In genomic region chr15:36090276-36090946, GRCh38 we compare ENCODE assay signal across 20 cellular contexts.
DNase-seq lines count a peak whose midpoint lies in the region; ATAC-seq and TF ChIP-seq lines count a peak whose summit lies in the region.
"Had no signal": no experiment of that assay in that cellular context is flagged by ENCODE, and none has a peak within 500 bp of the region (broad histone marks: within the 10 kb centered on the region; RNA-seq: fewer than 3 reads in every experiment).

No MANE protein-coding gene starts in this region.

- POLR2A ChIA-PET in A673 (lab: Charles Lee; ENCODE audit: low non-redundant PET), result no interaction called here

- CTCF ChIA-PET in A673 (lab: Charles Lee), result no interaction called here

- no peaks in the 10 kb centered on the region for H3K4me1 Mint-ChIP-seq in natural killer cell

- no peak for ATAC-seq in natural killer cell
- ATAC-seq: HepG2, PC-3 had no signal

- H3K4me3 Mint-ChIP-seq in natural killer cell, result no peak overlapping the region
- H3K4me3 Mint-ChIP-seq: HFFc6 had no signal

- H3K27me3 ChIP-seq in HUES64 (ENCODE audit: insufficient read depth, low read length) (no peaks in the 10 kb centered on the region), iPS-18a (ENCODE audit: control insufficient read depth, insufficient read depth, low read length) (no peaks in the 10 kb centered on the region), A673 (replicated peaks; ENCODE audit: insufficient read depth, low read depth, low read length, poor library complexity) (no peaks in the 10 kb centered on the region)
- H3K27me3 ChIP-seq: SJSA1 had no signal

- H3K27me3 Mint-ChIP-seq in natural killer cell (ENCODE audit: low read depth in 2 of 2), result no peaks in the 10 kb centered on the region

- no peaks in the 10 kb centered on the region for H3K36me3 Mint-ChIP-seq in natural killer cell

- no peak overlapping the region for H3K27ac Mint-ChIP-seq in natural killer cell
- H3K27ac Mint-ChIP-seq: HFFc6 had no signal

- H3K9me3 Mint-ChIP-seq in natural killer cell, result peaks cover 14 to 17% of the 10 kb centered on the region in 2 donors
- H3K9me3 Mint-ChIP-seq: HFFc6 had no signal

- H3K4me1 ChIP-seq in HUES64 (ENCODE audit: insufficient read depth, low read length) (peaks cover 17% of the 10 kb centered on the region), iPS-18a (ENCODE audit: control insufficient read depth, low read depth, low read length) (peaks cover 21% of the 10 kb centered on the region), A673 (ENCODE audit: insufficient read depth, low read length, poor library complexity, severe bottlenecking) (no peaks in the 10 kb centered on the region)
- H3K4me1 ChIP-seq: SJSA1 had no signal

- no peak for TF ChIP-seq CTCF in A673 (conservative IDR thresholded peaks at IDR 0.05; ENCODE audit: low read depth, low read length)
- TF ChIP-seq CTCF in natural killer cell (IDR thresholded peaks at IDR 0.05), result no peak

- WGBS in HUES64, result 80% methylated on average over 1 of the region's 1 CpG

- no peaks in the 10 kb centered on the region for H3K36me3 ChIP-seq in HUES64 (ENCODE audit: insufficient read depth, low read length)
- H3K36me3 ChIP-seq in iPS-18a (ENCODE audit: control insufficient read depth, low read depth, low read length), result no peaks in the 10 kb centered on the region
- no peaks in the 10 kb centered on the region for H3K36me3 ChIP-seq in A673 (ENCODE audit: insufficient read depth, low read length, poor library complexity, severe bottlenecking)
- H3K36me3 ChIP-seq: SJSA1 had no signal

- no peak overlapping the region for H3K9ac ChIP-seq in HUES64 (ENCODE audit: low read depth, low read length)
- H3K9ac ChIP-seq in iPS-18a (ENCODE audit: low read length), result no peak overlapping the region
- H3K9ac ChIP-seq: KMS-11 had no signal

- no TSS peak for BruUV-seq in A673 (replicated peaks; lab: Mats Ljungman, UMichigan)

- H3K9me3 ChIP-seq in HUES64 (ENCODE audit: insufficient read depth, low read depth, low read length), result no peaks in the 10 kb centered on the region
- H3K9me3 ChIP-seq in iPS-18a (ENCODE audit: control insufficient read depth, low read depth, low read length), result no peaks in the 10 kb centered on the region
- H3K9me3 ChIP-seq in A673 (ENCODE audit: low read depth, low read length, poor library complexity, severe bottlenecking), result no peaks in the 10 kb centered on the region
- H3K9me3 ChIP-seq: SJSA1 had no signal

- H3K27ac ChIP-seq in HUES64 (ENCODE audit: low read depth, low read length) (peak overlapping the region; percentile 67), iPS-18a (ENCODE audit: low read length) (peak overlapping the region; percentile 15), A673 (ENCODE audit: low read depth, low read length, poor library complexity, severe bottlenecking) (no peak overlapping the region)
- H3K27ac ChIP-seq: C4-2B, HL-60, KMS-11, SJSA1 had no signal

- DNase-seq in DMS53 (lab: John Stamatoyannopoulos, UW) (peak; percentile 1), DMS53 treated with DMSO at 0.1 percent for 48 hours (lab: John Stamatoyannopoulos, UW; ENCODE audit: unreplicated experiment) (no peak), NCI-H774 (lab: John Stamatoyannopoulos, UW) (peak; percentile 3), SW 1271 (lab: John Stamatoyannopoulos, UW) (no peak), A673 (ENCODE audit: low spot score) (no peak), natural killer cell (no peak)
- DNase-seq: 8988T; HFFc6; NCI-H1092 treated with DMSO at 0.1 percent for 48 hours; NCI-H2171; NCI-H446 treated with DMSO at 0.1 percent for 48 hours; NK-92 treated with Interleukin-12 subunit alpha and Interleukin-12 subunit beta, amount 100 ng/mL, for 24 hours; PC-3 had no signal

- no peak overlapping the region for H3K4me3 ChIP-seq in HUES64 (ENCODE audit: low read length)
- H3K4me3 ChIP-seq in iPS-18a (ENCODE audit: low read length), result peak overlapping the region; percentile 16
- no peak overlapping the region for H3K4me3 ChIP-seq in A673 (ENCODE audit: low read depth, low read length, poor library complexity, severe bottlenecking)
- H3K4me3 ChIP-seq: SJSA1 had no signal

- intact Hi-C loops in A673 (cut with micrococcal nuclease; ENCODE audit: unreplicated experiment), result no loop called here
- intact Hi-C loops in natural killer cell (cut with micrococcal nuclease), result no loop called here

Comparison
In these comparisons a context has a peak if more than half of its experiments do, and no peak if none do; other contexts are left out.
1. DNase-seq: peak in DMS53 (single experiment) and NCI-H774 (single experiment); none in DMS53 treated with DMSO at 0.1 percent for 48 hours (single experiment), SW 1271 (0 of 2), A673 (single experiment) and natural killer cell (single experiment).